ENCODE assay signal across 8 cellular contexts in the genomic region with DNA sequence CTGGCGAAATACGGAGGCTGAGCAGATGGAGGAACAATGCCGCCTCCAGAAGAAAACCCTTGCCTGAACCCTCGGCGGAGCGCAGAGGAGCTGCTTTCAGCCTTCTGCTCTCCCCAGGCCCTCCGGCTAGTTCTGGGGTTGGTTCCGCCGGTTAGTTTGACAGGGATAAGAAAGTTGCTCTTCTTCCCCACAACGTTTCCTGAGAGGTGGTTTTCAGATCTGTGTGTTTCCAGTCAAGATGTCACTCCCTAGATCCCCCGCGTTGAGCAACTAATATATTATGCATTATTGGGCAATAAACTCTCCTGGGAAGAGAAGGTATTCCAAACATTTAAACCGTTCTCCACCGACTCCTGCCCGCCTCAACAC. TPM values are rescaled to one million over a fixed set of nuclear protein-coding genes. Genes with fewer than 3 reads are reported as not detected.
DNase-seq lines count a peak whose midpoint lies in the region; ATAC-seq and TF ChIP-seq lines count a peak whose summit lies in the region.

No MANE protein-coding gene starts in this region.

- peak; percentile 2 to 27 for ATAC-seq in left cardiac atrium
- ATAC-seq in sciatic nerve, result peak; percentile 44
- ATAC-seq in HG02884 (IDR thresholded peaks at IDR 0.05; ENCODE audit: unreplicated experiment), result no peak

- no peaks in the 10 kb centered on the region for H3K9me3 ChIP-seq in SK-N-MC (ENCODE audit: low read depth, low read length)

- peak overlapping the region; percentile 70 for H3K9ac ChIP-seq in SK-N-MC (ENCODE audit: insufficient read length)

- peak overlapping the region; percentile 93 for H3K4me3 ChIP-seq in SK-N-MC

- DNase-seq in GM20000 (ENCODE audit: low spot score) (peak; percentile 22), SK-N-MC (ENCODE audit: low read depth, low spot score) (peak; percentile 81), left cardiac atrium (no peak), sciatic nerve (ENCODE audit: low spot score) (no peak), NCI-H2107 treated with DMSO at 0.1 percent for 48 hours (lab: John Stamatoyannopoulos, UW; ENCODE audit: unreplicated experiment) (no peak)
- no peak for DNase-seq in stimulated activated CD4-positive, alpha-beta T cell treated with anti-CD3 and anti-CD28 coated beads, Interleukin-1b, Interleukin-23, amount 100 ng/mL, for 48 hours
- no peak for DNase-seq in activated CD8-positive, alpha-beta memory T cell treated with anti-CD3 and anti-CD28 coated beads for 24 hours

- intact Hi-C loops in left cardiac atrium (cut with DNase I) (no loop called here), sciatic nerve (cut with DNase I) (no loop called here)

- no peak overlapping the region for H3K27ac ChIP-seq in SK-N-MC

- no peaks in the 10 kb centered on the region for H3K36me3 ChIP-seq in SK-N-MC (ENCODE audit: insufficient read depth, low read length)

- no peak for TF ChIP-seq CTCF in GM20000 (IDR thresholded peaks at IDR 0.05; ENCODE audit: extremely low read depth, missing control alignments)

RNA-seq across cellular contexts. Expression of gene NLGN1, which starts 0.6 kb away (rescaled TPM):
- total RNA-seq in left cardiac atrium (1 to 10 TPM; 2.2 to 2.5 TPM), sciatic nerve (26.0 TPM)

Comparison
In these comparisons a context has a peak if more than half of its experiments do, and no peak if none do; other contexts are left out.
1. DNase-seq: peak in GM20000 (single experiment) and SK-N-MC (single experiment); none in left cardiac atrium (single experiment), sciatic nerve (single experiment), stimulated activated CD4-positive, alpha-beta T cell treated with anti-CD3 and anti-CD28 coated beads, Interleukin-1b, Interleukin-23, amount 100 ng/mL, for 48 hours (single experiment), NCI-H2107 treated with DMSO at 0.1 percent for 48 hours (single experiment) and activated CD8-positive, alpha-beta memory T cell treated with anti-CD3 and anti-CD28 coated beads for 24 hours (single experiment).